Comparison of ENCODE assay signal across 16 cellular contexts in the genomic region with DNA sequence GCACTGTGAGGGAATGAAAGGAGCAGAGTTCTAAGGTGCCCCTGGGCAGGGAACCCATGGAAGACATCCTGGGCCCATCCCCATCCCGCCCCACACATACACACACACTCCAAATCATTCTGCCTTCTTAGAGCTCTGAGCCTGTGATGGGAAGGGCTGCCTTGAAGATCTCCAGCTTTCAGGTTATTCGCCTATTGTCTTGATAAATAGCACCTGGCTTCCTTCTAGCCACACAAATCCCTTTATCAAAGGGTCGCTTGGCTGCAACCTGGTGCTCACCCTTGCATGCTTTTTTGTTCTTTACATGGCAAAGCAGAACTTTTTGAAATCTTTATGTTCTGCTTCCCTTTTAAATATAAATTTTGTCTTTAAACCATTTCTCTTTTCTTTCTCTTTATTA.
DNase-seq lines count a peak whose midpoint lies in the region; ATAC-seq and TF ChIP-seq lines count a peak whose summit lies in the region.
"Had no signal": no experiment of that assay in that cellular context is flagged by ENCODE, and none has a peak within 500 bp of the region (broad histone marks: within the 10 kb centered on the region; RNA-seq: fewer than 3 reads in every experiment).

No MANE protein-coding gene starts in this region.

- POLR2A ChIA-PET in WTC11 (lab: Charles Lee), result no interaction called here

- no peak overlapping the region for H3K18ac ChIP-seq in neuronal stem cell (ENCODE audit: low read length)

- H2AK5ac ChIP-seq in neuronal stem cell (ENCODE audit: low read depth, low read length), result no peak overlapping the region

- H3K9me3 ChIP-seq in neuronal stem cell (replicated peaks in 1 of 2; ENCODE audit: control insufficient read depth in 2 of 2, insufficient read depth in 1 of 2, low read depth in 1 of 2, low read length in 2 of 2), result peaks cover 0 to 3% of the 10 kb centered on the region in 2 donors
- H3K9me3 ChIP-seq: BLaER1 treated with 17β-estradiol and CSF1 and Interleukin-3, amounts not matched to agents 10 nM and 100 nM; HAP-1 had no signal

- ATAC-seq in WTC11, result peak; percentile 78
- no peak for ATAC-seq in omental fat pad (ENCODE audit: low FRiP score)
- ATAC-seq in HG03039 (IDR thresholded peaks at IDR 0.05; ENCODE audit: unreplicated experiment), result no peak
- ATAC-seq: CD8-positive, alpha-beta T cell had no signal

- no peak overlapping the region for H3K4me3 ChIP-seq in H7 (ENCODE audit: insufficient read depth, low read depth, low read length)
- H3K4me3 ChIP-seq in neuronal stem cell (ENCODE audit: low read length in 2 of 2), result no peak overlapping the region
- H3K4me3 ChIP-seq: BLaER1 treated with 17β-estradiol and CSF1 and Interleukin-3, amounts not matched to agents 10 nM and 100 nM; HAP-1 had no signal

- H3K4me2 ChIP-seq in neuronal stem cell (ENCODE audit: insufficient read depth, low read length, poor library complexity, severe bottlenecking), result no peak overlapping the region
- H3K4me2 ChIP-seq: BLaER1 treated with 17β-estradiol and CSF1 and Interleukin-3, amounts not matched to agents 10 nM and 100 nM had no signal

- H3K4me1 ChIP-seq in neuronal stem cell (ENCODE audit: control insufficient read depth in 2 of 2, insufficient read depth in 1 of 2, low read depth in 1 of 2, low read length in 2 of 2), result peaks cover 0 to 3% of the 10 kb centered on the region in 2 donors
- H3K4me1 ChIP-seq: BLaER1 treated with 17β-estradiol and CSF1 and Interleukin-3, amounts not matched to agents 10 nM and 100 nM had no signal

- H2AFZ ChIP-seq in neuronal stem cell (ENCODE audit: low read length), result no peak overlapping the region

- no peaks in the 10 kb centered on the region for H3K27me3 Mint-ChIP-seq in WTC11 (ENCODE audit: low read depth)
- H3K27me3 Mint-ChIP-seq: B cell had no signal

- no peaks in the 10 kb centered on the region for H3K79me1 ChIP-seq in neuronal stem cell (ENCODE audit: low read depth, low read length)

- peak overlapping the region; percentile 61 for H3K23ac ChIP-seq in neuronal stem cell (ENCODE audit: low read depth, low read length, poor library complexity)

- no peak overlapping the region for H2BK5ac ChIP-seq in neuronal stem cell (ENCODE audit: low read length)

- WGBS in neuronal stem cell (ENCODE audit: extremely low coverage in 2 of 2, insufficient read length in 2 of 2, insufficient replicate concordance in 1 of 2), 2 donors, result no CpG with 5 or more reads among the region's 3 CpGs

- H3K14ac ChIP-seq in neuronal stem cell (ENCODE audit: low read length), result no peak overlapping the region

- H3K36me3 Mint-ChIP-seq in WTC11, result no peaks in the 10 kb centered on the region
- H3K36me3 Mint-ChIP-seq: CD8-positive, alpha-beta T cell had no signal

- H2BK15ac ChIP-seq in neuronal stem cell (ENCODE audit: low read length), result no peak overlapping the region

- no peak overlapping the region for H3K27ac ChIP-seq in neuronal stem cell (replicated peaks; ENCODE audit: low read length)
- H3K27ac ChIP-seq: BLaER1 treated with 17β-estradiol and CSF1 and Interleukin-3, amounts not matched to agents 10 nM and 100 nM; HL-60 had no signal

- H2BK12ac ChIP-seq in neuronal stem cell (ENCODE audit: low read length), result no peak overlapping the region

- no peak overlapping the region for H3K9ac ChIP-seq in neuronal stem cell (ENCODE audit: low read depth, low read length, poor library complexity)
- H3K9ac ChIP-seq: BLaER1 treated with 17β-estradiol and CSF1 and Interleukin-3, amounts not matched to agents 10 nM and 100 nM had no signal

- DNase-seq in H7, result peak; percentile 14
- DNase-seq in WTC11 (ENCODE audit: low spot score), result no peak
- DNase-seq in iPS-NIHi11 (ENCODE audit: low spot score), result peak; percentile 11
- no peak for DNase-seq in neuronal stem cell (ENCODE audit: low spot score)
- DNase-seq in NCI-H2029 treated with DMSO at 0.1 percent for 48 hours (lab: John Stamatoyannopoulos, UW), result no peak
- no peak for DNase-seq in omental fat pad (ENCODE audit: low spot score)
- no peak for DNase-seq in activated CD4-positive, alpha-beta T cell treated with anti-CD3 and anti-CD28 coated beads for 48 hours
- DNase-seq: Calu3; CD8-positive, alpha-beta T cell; DMS79 treated with DMSO at 0.1 percent for 48 hours; GF-D8 had no signal

- H3K4me1 Mint-ChIP-seq in WTC11, result peaks cover 19% of the 10 kb centered on the region
- H3K4me1 Mint-ChIP-seq: B cell had no signal

- H4K8ac ChIP-seq in neuronal stem cell (ENCODE audit: low read depth, low read length), result no peak overlapping the region

- no peak overlapping the region for H2BK120ac ChIP-seq in neuronal stem cell (ENCODE audit: low read depth, low read length)

- no peak for TF ChIP-seq CTCF in WTC11 (IDR thresholded peaks at IDR 0.05)
- no peak for TF ChIP-seq CTCF in omental fat pad (IDR thresholded peaks at IDR 0.05)

- H3K27me3 ChIP-seq in H7 (ENCODE audit: control insufficient read depth, insufficient read depth, low read length), result no peaks in the 10 kb centered on the region
- H3K27me3 ChIP-seq in neuronal stem cell (ENCODE audit: control insufficient read depth in 3 of 3, insufficient read depth in 3 of 3, low read depth in 1 of 3, low read length in 3 of 3), result no peaks in the 10 kb centered on the region
- H3K27me3 ChIP-seq: BLaER1 treated with 17β-estradiol and CSF1 and Interleukin-3, amounts not matched to agents 10 nM and 100 nM had no signal

- no peak overlapping the region for H3K27ac Mint-ChIP-seq in WTC11
- H3K27ac Mint-ChIP-seq: B cell; CD8-positive, alpha-beta T cell had no signal

- H3K9me3 Mint-ChIP-seq in WTC11, result peaks cover 4% of the 10 kb centered on the region

- no peak overlapping the region for H4K91ac ChIP-seq in neuronal stem cell (ENCODE audit: low read depth, low read length, poor library complexity)

- H3K36me3 ChIP-seq in H7 (replicated peaks; ENCODE audit: control insufficient read depth, insufficient read depth, low read length) (no peaks in the 10 kb centered on the region), neuronal stem cell (replicated peaks in 1 of 2; ENCODE audit: control insufficient read depth in 2 of 2, insufficient read depth in 2 of 2, low read length in 2 of 2) (no peaks in the 10 kb centered on the region)
- H3K36me3 ChIP-seq: BLaER1 treated with 17β-estradiol and CSF1 and Interleukin-3, amounts not matched to agents 10 nM and 100 nM; HAP-1 had no signal

- CTCF ChIA-PET in WTC11 (lab: Charles Lee), result interaction anchor here (1.5 kb wide), 1 partner anchor 351 kb away, joined by 4 read pairs; no protein-coding TSS in a partner anchor

- H3K4me3 Mint-ChIP-seq in WTC11, result no peak overlapping the region
- H3K4me3 Mint-ChIP-seq: B cell; CD8-positive, alpha-beta T cell had no signal

- no peak overlapping the region for H3K4ac ChIP-seq in neuronal stem cell (ENCODE audit: low read length)

TF ChIP-seq in WTC11, 78 proteins besides CTCF, POLR2A, EP300 and RAD21:
- no peak for TF ChIP-seq RELA (CRISPR knock-in tag; IDR thresholded peaks at IDR 0.05; ENCODE audit: borderline replicate concordance)
- TF ChIP-seq IRF2 (CRISPR knock-in tag; IDR thresholded peaks at IDR 0.05; ENCODE audit: borderline replicate concordance, low read depth), result no peak
- no peak for TF ChIP-seq CDX4 (CRISPR knock-in tag; IDR thresholded peaks at IDR 0.05; ENCODE audit: borderline replicate concordance)
- TF ChIP-seq HMGA2 (CRISPR knock-in tag; IDR thresholded peaks at IDR 0.05), result no peak
- TF ChIP-seq NR2C2 (CRISPR knock-in tag; IDR thresholded peaks at IDR 0.05), result no peak

Comparison
In these comparisons a context has a peak if more than half of its experiments do, and no peak if none do; other contexts are left out.
1. DNase-seq: peak in H7 (single experiment) and iPS-NIHi11 (single experiment); none in WTC11 (single experiment), neuronal stem cell (single experiment), NCI-H2029 treated with DMSO at 0.1 percent for 48 hours (single experiment), omental fat pad (single experiment) and activated CD4-positive, alpha-beta T cell treated with anti-CD3 and anti-CD28 coated beads for 48 hours (single experiment).